In genomic region chr16:10552998-10553491, GRCh38 we compare ENCODE assay signal across 8 cellular contexts. TPM values are rescaled to one million over a fixed set of nuclear protein-coding genes. Genes with fewer than 3 reads are reported as not detected.
DNase-seq lines count a peak whose midpoint lies in the region; ATAC-seq and TF ChIP-seq lines count a peak whose summit lies in the region.

No MANE protein-coding gene starts in this region.

- peaks cover 18% of the 10 kb centered on the region for H3K36me3 Mint-ChIP-seq in WTC11
- peaks cover 10% of the 10 kb centered on the region for H3K36me3 Mint-ChIP-seq in chondrocyte (ENCODE audit: low read depth)

- CTCF ChIA-PET in WTC11 (lab: Charles Lee): no interaction called here

- H3K9me3 Mint-ChIP-seq in WTC11 (peaks cover 26% of the 10 kb centered on the region), chondrocyte (ENCODE audit: low read depth) (peaks cover 20% of the 10 kb centered on the region)

- POLR2A ChIA-PET in WTC11 (lab: Charles Lee): no interaction called here

- H3K27ac ChIP-seq in gastrocnemius medialis: peak overlapping the region in 3 of 4 donors; percentile 30 to 70 (median 54)

- peak; percentile 69 for DNase-seq in WTC11 (ENCODE audit: low spot score)
- peak; percentile 67 for DNase-seq in dermis blood vessel endothelial cell
- DNase-seq in gastrocnemius medialis: peak in 1 of 2 donors; percentile 33
- no peak for DNase-seq in G401 (ENCODE audit: low spot score)
- DNase-seq in chondrocyte (ENCODE audit: low spot score): no peak
- DNase-seq in NCI-H2171 treated with DMSO at 0.1 percent for 48 hours (lab: John Stamatoyannopoulos, UW): no peak

- H3K9me3 ChIP-seq in gastrocnemius medialis: no peaks in the 10 kb centered on the region

- H3K27me3 Mint-ChIP-seq in WTC11 (ENCODE audit: low read depth) (no peaks in the 10 kb centered on the region), chondrocyte (ENCODE audit: low read depth) (no peaks in the 10 kb centered on the region)

- no peak for TF ChIP-seq CTCF in WTC11 (IDR thresholded peaks at IDR 0.05)
- no peak for TF ChIP-seq CTCF in gastrocnemius medialis (IDR thresholded peaks at IDR 0.05 in 4 of 5, conservative IDR thresholded peaks at IDR 0.05 in 1 of 5)
- TF ChIP-seq CTCF in chondrocyte (IDR thresholded peaks at IDR 0.05): no peak

- peaks cover 20 to 27% of the 10 kb centered on the region in 2 donors for H3K4me1 ChIP-seq in gastrocnemius medialis

- H3K27me3 ChIP-seq in gastrocnemius medialis: no peaks in the 10 kb centered on the region

- H3K36me3 ChIP-seq in gastrocnemius medialis: no peaks in the 10 kb centered on the region

- H3K27ac Mint-ChIP-seq in WTC11: no peak overlapping the region
- H3K27ac Mint-ChIP-seq in chondrocyte (ENCODE audit: unreplicated experiment): no peak overlapping the region

- H3K4me1 Mint-ChIP-seq in WTC11 (peaks cover 7% of the 10 kb centered on the region), chondrocyte (ENCODE audit: low read depth) (peaks cover 3% of the 10 kb centered on the region)

- ATAC-seq in GM18909 (IDR thresholded peaks at IDR 0.05; ENCODE audit: poor library complexity, unreplicated experiment) (peak; percentile 99), HG03064 (IDR thresholded peaks at IDR 0.05; ENCODE audit: low read depth, unreplicated experiment) (peak; percentile 90), WTC11 (peak; percentile 100), gastrocnemius medialis (peak; percentile 41 to 56)

- intact Hi-C loops in gastrocnemius medialis (cut with DNase I; ENCODE audit: low total_unique reads): no loop called here

- H3K4me3 Mint-ChIP-seq in WTC11 (no peak overlapping the region), chondrocyte (ENCODE audit: unreplicated experiment) (no peak overlapping the region)

- no peak for TF ChIP-seq POLR2A in gastrocnemius medialis (IDR thresholded peaks at IDR 0.05)

- in situ Hi-C loops in gastrocnemius medialis (cut with MboI; ENCODE audit: low sequenced_read_pairs in 4 of 4) (no loop called here), G401 (cut with HindIII; ENCODE audit: low sequenced_read_pairs) (no loop called here)

- peak overlapping the region; percentile 6 to 33 (median 18) for H3K4me3 ChIP-seq in gastrocnemius medialis

TF ChIP-seq in WTC11, 78 proteins besides CTCF, POLR2A, EP300 and RAD21:
- TF ChIP-seq, protein P1, sequence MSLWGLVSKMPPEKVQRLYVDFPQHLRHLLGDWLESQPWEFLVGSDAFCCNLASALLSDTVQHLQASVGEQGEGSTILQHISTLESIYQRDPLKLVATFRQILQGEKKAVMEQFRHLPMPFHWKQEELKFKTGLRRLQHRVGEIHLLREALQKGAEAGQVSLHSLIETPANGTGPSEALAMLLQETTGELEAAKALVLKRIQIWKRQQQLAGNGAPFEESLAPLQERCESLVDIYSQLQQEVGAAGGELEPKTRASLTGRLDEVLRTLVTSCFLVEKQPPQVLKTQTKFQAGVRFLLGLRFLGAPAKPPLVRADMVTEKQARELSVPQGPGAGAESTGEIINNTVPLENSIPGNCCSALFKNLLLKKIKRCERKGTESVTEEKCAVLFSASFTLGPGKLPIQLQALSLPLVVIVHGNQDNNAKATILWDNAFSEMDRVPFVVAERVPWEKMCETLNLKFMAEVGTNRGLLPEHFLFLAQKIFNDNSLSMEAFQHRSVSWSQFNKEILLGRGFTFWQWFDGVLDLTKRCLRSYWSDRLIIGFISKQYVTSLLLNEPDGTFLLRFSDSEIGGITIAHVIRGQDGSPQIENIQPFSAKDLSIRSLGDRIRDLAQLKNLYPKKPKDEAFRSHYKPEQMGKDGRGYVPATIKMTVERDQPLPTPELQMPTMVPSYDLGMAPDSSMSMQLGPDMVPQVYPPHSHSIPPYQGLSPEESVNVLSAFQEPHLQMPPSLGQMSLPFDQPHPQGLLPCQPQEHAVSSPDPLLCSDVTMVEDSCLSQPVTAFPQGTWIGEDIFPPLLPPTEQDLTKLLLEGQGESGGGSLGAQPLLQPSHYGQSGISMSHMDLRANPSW (CRISPR knock-in tag; conservative IDR thresholded peaks at IDR 0.05; ENCODE audit: low read depth): no peak
- peak; percentile 59; the same call in 1 of the 2 replicates for TF ChIP-seq NFYB (CRISPR knock-in tag; conservative IDR thresholded peaks at IDR 0.05; ENCODE audit: low read depth)
- TF ChIP-seq PREB (CRISPR knock-in tag; IDR thresholded peaks at IDR 0.05; ENCODE audit: borderline replicate concordance): no peak

RNA-seq across cellular contexts. Expression of gene EMP2, which starts 27.4 kb away (rescaled TPM):
- total RNA-seq in WTC11 (2021) (15.2 to 16.7 TPM (median 16.4 TPM) in 3 replicates), dermis blood vessel endothelial cell (43.7 and 67.6 TPM in 2 replicates), gastrocnemius medialis (10 to 100 TPM in 3 of 4 donors, 1 to 10 TPM in 1; 7.9 to 13.5 (median 11.7) TPM), chondrocyte (8.1 to 14.6 TPM (median 11.9 TPM) in 3 replicates)
- 3.3 and 6.3 TPM in 2 replicates for total RNA-seq in G401 (2014; rRNA removed; shearing (Covaris generic))

Comparison
In these comparisons a context has a peak if more than half of its experiments do, and no peak if none do; other contexts are left out.
1. ATAC-seq: peak in every context shown above with its lines; median percentile 100 in WTC11; 99 in GM18909; 90 in HG03064; 48 in gastrocnemius medialis.
2. DNase-seq: peak in WTC11 (single experiment) and dermis blood vessel endothelial cell (single experiment); none in G401 (single experiment), chondrocyte (single experiment) and NCI-H2171 treated with DMSO at 0.1 percent for 48 hours (single experiment).